ENCODE assay signal across 15 cellular contexts in genomic region chrX:1542994-1543725, GRCh38. TPM values are rescaled to one million over a fixed set of nuclear protein-coding genes. Genes with fewer than 3 reads are reported as not detected.
DNase-seq lines count a peak whose midpoint lies in the region; ATAC-seq and TF ChIP-seq lines count a peak whose summit lies in the region.
"Had no signal": no experiment of that assay in that cellular context is flagged by ENCODE, and none has a peak within 500 bp of the region (broad histone marks: within the 10 kb centered on the region; RNA-seq: fewer than 3 reads in every experiment).

No MANE protein-coding gene starts in this region.

- H3K9ac ChIP-seq in DND-41 (ENCODE audit: low read depth, low read length) (no peak overlapping the region), GM23248 (no peak overlapping the region)

- in situ Hi-C loops in GM23248 (cut with MboI): no loop called here

- no peak for TF ChIP-seq CTCF in activated CD8-positive, alpha-beta T cell treated with anti-CD3 and anti-CD28 coated beads for 36 hours (IDR thresholded peaks at IDR 0.05)
- no peak for TF ChIP-seq CTCF in DND-41 (IDR thresholded peaks at IDR 0.05; ENCODE audit: borderline replicate concordance, extremely low read depth, low read length, poor library complexity, severe bottlenecking)

- H3K4me2 ChIP-seq in DND-41 (ENCODE audit: insufficient read depth, low read length): no peak overlapping the region
- H3K4me2 ChIP-seq in GM23248 (ENCODE audit: unreplicated experiment): no peak overlapping the region

- WGBS in GM23248 (ENCODE audit: low coverage in 1 of 2, low lambda C conversion rate in 2 of 2, missing lambda C conversion rate in 2 of 2), 2 experiments: 74 to 78% methylated on average over 22 of the region's 22 CpGs

- no peaks in the 10 kb centered on the region for H3K27me3 ChIP-seq in DND-41 (ENCODE audit: insufficient read depth, low read length, poor library complexity)
- H3K27me3 ChIP-seq in GM23248 (replicated peaks; ENCODE audit: insufficient read depth): no peaks in the 10 kb centered on the region

- H3K79me2 ChIP-seq in DND-41 (ENCODE audit: insufficient read depth, low read length): no peaks in the 10 kb centered on the region
- no peaks in the 10 kb centered on the region for H3K79me2 ChIP-seq in GM23248 (ENCODE audit: insufficient read depth)

- no peaks in the 10 kb centered on the region for H3K9me2 ChIP-seq in GM23248 (ENCODE audit: insufficient read depth)

- ATAC-seq in activated CD8-positive, alpha-beta T cell treated with anti-CD3 and anti-CD28 coated beads, Interleukin-2, amount 10 ng/mL, durations not matched to agents 7 days and 5 days: no peak
- no peak for ATAC-seq in activated CD8-positive, alpha-beta T cell treated with anti-CD3 and anti-CD28 coated beads for 36 hours
- ATAC-seq in DND-41 (ENCODE audit: insufficient read depth, low read depth): no peak
- ATAC-seq: HCT116, Panc1 had no signal

- H3K9me3 ChIP-seq in DND-41 (ENCODE audit: insufficient read depth, low read length, severe bottlenecking) (no peaks in the 10 kb centered on the region), GM23248 (ENCODE audit: low read depth) (no peaks in the 10 kb centered on the region)
- H3K9me3 ChIP-seq: Caco-2 had no signal

- peaks cover 10% of the 10 kb centered on the region for H3K4me1 Mint-ChIP-seq in activated CD8-positive, alpha-beta T cell treated with anti-CD3 and anti-CD28 coated beads, Interleukin-2, amount 10 ng/mL, durations not matched to agents 7 days and 5 days (ENCODE audit: low read depth)
- H3K4me1 Mint-ChIP-seq in activated CD8-positive, alpha-beta T cell treated with anti-CD3 and anti-CD28 coated beads for 36 hours (ENCODE audit: low read depth): peaks cover 7% of the 10 kb centered on the region

- no peak overlapping the region for H3K4me3 Mint-ChIP-seq in activated CD8-positive, alpha-beta T cell treated with anti-CD3 and anti-CD28 coated beads, Interleukin-2, amount 10 ng/mL, durations not matched to agents 7 days and 5 days
- no peak overlapping the region for H3K4me3 Mint-ChIP-seq in activated CD8-positive, alpha-beta T cell treated with anti-CD3 and anti-CD28 coated beads for 36 hours

- no peaks in the 10 kb centered on the region for H3F3A ChIP-seq in GM23248 (ENCODE audit: insufficient read depth)

- H2AFZ ChIP-seq in DND-41 (ENCODE audit: low read depth, low read length): no peak overlapping the region
- no peak overlapping the region for H2AFZ ChIP-seq in GM23248

- no peaks in the 10 kb centered on the region for H3K9me3 Mint-ChIP-seq in activated CD8-positive, alpha-beta T cell treated with anti-CD3 and anti-CD28 coated beads, Interleukin-2, amount 10 ng/mL, durations not matched to agents 7 days and 5 days (ENCODE audit: insufficient read depth)
- peaks cover 5% of the 10 kb centered on the region for H3K9me3 Mint-ChIP-seq in activated CD8-positive, alpha-beta T cell treated with anti-CD3 and anti-CD28 coated beads for 36 hours

- H3K27ac Mint-ChIP-seq in activated CD8-positive, alpha-beta T cell treated with anti-CD3 and anti-CD28 coated beads, Interleukin-2, amount 10 ng/mL, durations not matched to agents 7 days and 5 days: no peak overlapping the region
- H3K27ac Mint-ChIP-seq in activated CD8-positive, alpha-beta T cell treated with anti-CD3 and anti-CD28 coated beads for 36 hours: no peak overlapping the region

- H3K36me3 ChIP-seq in DND-41 (ENCODE audit: insufficient read depth, low read length) (no peaks in the 10 kb centered on the region), GM23248 (ENCODE audit: low read depth) (no peaks in the 10 kb centered on the region)

- H3K4me3 ChIP-seq in DND-41 (ENCODE audit: low read depth in 1 of 2, low read length in 2 of 2) (no peak overlapping the region), GM23248 (no peak overlapping the region)

- H4K20me1 ChIP-seq in DND-41 (ENCODE audit: insufficient read depth, low read length) (no peaks in the 10 kb centered on the region), GM23248 (ENCODE audit: insufficient read depth) (no peaks in the 10 kb centered on the region)

- CTCF ChIA-PET in activated CD8-positive, alpha-beta T cell treated with anti-CD3 and anti-CD28 coated beads, Interleukin-2, amount 10 ng/mL, durations not matched to agents 7 days and 5 days (lab: Charles Lee): no interaction called here
- CTCF ChIA-PET in activated CD8-positive, alpha-beta T cell treated with anti-CD3 and anti-CD28 coated beads for 36 hours (lab: Charles Lee): no interaction called here

- no peaks in the 10 kb centered on the region for H3K36me3 Mint-ChIP-seq in activated CD8-positive, alpha-beta T cell treated with anti-CD3 and anti-CD28 coated beads, Interleukin-2, amount 10 ng/mL, durations not matched to agents 7 days and 5 days (ENCODE audit: low read depth)
- no peaks in the 10 kb centered on the region for H3K36me3 Mint-ChIP-seq in activated CD8-positive, alpha-beta T cell treated with anti-CD3 and anti-CD28 coated beads for 36 hours (ENCODE audit: low read depth)

- POLR2A ChIA-PET in activated CD8-positive, alpha-beta T cell treated with anti-CD3 and anti-CD28 coated beads, Interleukin-2, amount 10 ng/mL, durations not matched to agents 7 days and 5 days (lab: Charles Lee): no interaction called here
- POLR2A ChIA-PET in activated CD8-positive, alpha-beta T cell treated with anti-CD3 and anti-CD28 coated beads for 36 hours (lab: Charles Lee): no interaction called here

- intact Hi-C loops in activated CD8-positive, alpha-beta T cell treated with anti-CD3 and anti-CD28 coated beads for 36 hours (cut with micrococcal nuclease): no loop called here
- intact Hi-C loops in posterior vena cava (cut with DNase I): no loop called here

- peak; percentile 18 for DNase-seq in activated CD8-positive, alpha-beta T cell treated with anti-CD3 and anti-CD28 coated beads, Interleukin-2, amount 10 ng/mL, durations not matched to agents 7 days and 5 days
- no peak for DNase-seq in activated CD8-positive, alpha-beta T cell treated with anti-CD3 and anti-CD28 coated beads for 36 hours
- DNase-seq in DND-41: peak; percentile 2
- DNase-seq in activated CD8-positive, alpha-beta memory T cell treated with anti-CD3 and anti-CD28 coated beads, Interleukin-2, amount 50 U/mL, for 48 hours: peak; percentile 42
- DNase-seq in posterior vena cava (ENCODE audit: low spot score): peak; percentile 58
- no peak for DNase-seq in GM23248
- DNase-seq in NCI-H526 (lab: John Stamatoyannopoulos, UW): no peak
- no peak for DNase-seq in NCI-H1105 (lab: John Stamatoyannopoulos, UW)
- DNase-seq: Caco-2, NCI-H146, NCI-H226, NCI-H748 treated with DMSO at 0.1 percent for 48 hours, Right ventricle myocardium superior had no signal

- peaks cover 3% of the 10 kb centered on the region for H3K4me1 ChIP-seq in DND-41 (ENCODE audit: insufficient read depth, low read length)
- no peaks in the 10 kb centered on the region for H3K4me1 ChIP-seq in GM23248 (ENCODE audit: insufficient read depth)
- H3K4me1 ChIP-seq: Caco-2 had no signal

- no peaks in the 10 kb centered on the region for H3K27me3 Mint-ChIP-seq in activated CD8-positive, alpha-beta T cell treated with anti-CD3 and anti-CD28 coated beads, Interleukin-2, amount 10 ng/mL, durations not matched to agents 7 days and 5 days (ENCODE audit: low read depth)
- no peaks in the 10 kb centered on the region for H3K27me3 Mint-ChIP-seq in activated CD8-positive, alpha-beta T cell treated with anti-CD3 and anti-CD28 coated beads for 36 hours

- H3K27ac ChIP-seq in DND-41 (ENCODE audit: low read length) (no peak overlapping the region), GM23248 (no peak overlapping the region)

RNA-seq across cellular contexts. Expression of gene P2RY8, which starts 6.2 kb away (rescaled TPM):
- total RNA-seq in activated CD8-positive, alpha-beta T cell treated with anti-CD3 and anti-CD28 coated beads, Interleukin-2, amount 10 ng/mL, durations not matched to agents 7 days and 5 days: 10 to 100 TPM; 62.9 to 65.5 TPM
- 10 to 100 TPM; 27.5 to 28.3 TPM for total RNA-seq in activated CD8-positive, alpha-beta T cell treated with anti-CD3 and anti-CD28 coated beads for 36 hours
- total RNA-seq in posterior vena cava: 1 to 10 TPM; 1.4 to 2.8 TPM
- not detected in 2 replicates for total RNA-seq in GM23248 (2014; rRNA removed; shearing (Covaris generic))
- polyA plus RNA-seq in GM23248 (2016; fragmentation: Nextera tagmentation; extraction: Ambion mirVana): 0.04 TPM in 1 of 2 replicates, not detected in the other
- total RNA-seq: Caco-2 had no signal

RNA-seq across cellular contexts. Expression of gene AKAP17A, which starts 48.2 kb away (rescaled TPM):
- 10 to 100 TPM; 62.5 to 66.4 TPM for total RNA-seq in activated CD8-positive, alpha-beta T cell treated with anti-CD3 and anti-CD28 coated beads, Interleukin-2, amount 10 ng/mL, durations not matched to agents 7 days and 5 days
- 10 to 100 TPM; 82.8 to 85.5 TPM for total RNA-seq in activated CD8-positive, alpha-beta T cell treated with anti-CD3 and anti-CD28 coated beads for 36 hours
- 10 to 100 TPM; 20.8 to 23.0 TPM for total RNA-seq in posterior vena cava
- total RNA-seq in GM23248 (2014; rRNA removed; shearing (Covaris generic)): 21.8 and 23.3 TPM in 2 replicates
- polyA plus RNA-seq in GM23248 (2016; fragmentation: Nextera tagmentation; extraction: Ambion mirVana): 11.2 and 11.6 TPM in 2 replicates

Comparison
In these comparisons a context has a peak if more than half of its experiments do, and no peak if none do; other contexts are left out.
1. DNase-seq: peak in activated CD8-positive, alpha-beta T cell treated with anti-CD3 and anti-CD28 coated beads, Interleukin-2, amount 10 ng/mL, durations not matched to agents 7 days and 5 days (single experiment), DND-41 (single experiment), activated CD8-positive, alpha-beta memory T cell treated with anti-CD3 and anti-CD28 coated beads, Interleukin-2, amount 50 U/mL, for 48 hours (single experiment) and posterior vena cava (single experiment); none in activated CD8-positive, alpha-beta T cell treated with anti-CD3 and anti-CD28 coated beads for 36 hours (single experiment), GM23248 (single experiment), NCI-H526 (0 of 2) and NCI-H1105 (single experiment).
2. RNA of gene P2RY8, which starts 6.2 kb away (total RNA-seq): 62.9 to 65.5 TPM in activated CD8-positive, alpha-beta T cell treated with anti-CD3 and anti-CD28 coated beads, Interleukin-2, amount 10 ng/mL, durations not matched to agents 7 days and 5 days and 27.5 to 28.3 TPM in activated CD8-positive, alpha-beta T cell treated with anti-CD3 and anti-CD28 coated beads for 36 hours; 1.4 to 2.8 TPM in posterior vena cava and not detected in GM23248; every median in the first group is over 4 times any median in the second.